Comparison of ENCODE assay signal across 24 cellular contexts in the genomic region with DNA sequence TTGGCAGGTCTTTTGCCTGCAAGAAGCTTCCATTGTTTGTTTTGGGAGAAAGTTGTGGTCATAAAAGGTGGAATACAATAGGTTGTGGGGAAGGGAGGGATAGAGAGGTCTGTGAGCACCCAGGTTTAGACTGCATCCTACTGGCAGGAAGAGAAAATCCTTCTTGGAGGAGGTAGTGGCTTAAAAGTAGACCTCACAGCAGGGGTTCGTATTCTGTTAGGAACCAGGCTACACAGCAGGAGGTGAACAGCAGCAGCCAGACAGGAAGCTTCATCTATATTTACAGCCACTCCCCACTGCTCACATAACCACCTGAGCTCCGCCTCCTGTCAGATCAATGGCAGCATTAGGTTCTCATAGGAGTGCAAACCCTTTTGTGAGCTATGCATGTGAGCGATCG.
A peak's percentile ranks its signal among the peaks of the same experiment; 100 is the strongest.
DNase-seq lines count a peak whose midpoint lies in the region; ATAC-seq and TF ChIP-seq lines count a peak whose summit lies in the region.
"Had no signal": no experiment of that assay in that cellular context is flagged by ENCODE, and none has a peak within 500 bp of the region (broad histone marks: within the 10 kb centered on the region; RNA-seq: fewer than 3 reads in every experiment).

No MANE protein-coding gene starts in this region.

- H3K4me3 ChIP-seq in A673 (ENCODE audit: low read depth, low read length, poor library complexity, severe bottlenecking) = no peak overlapping the region
- H3K4me3 ChIP-seq in GM23338 = no peak overlapping the region
- no peak overlapping the region for H3K4me3 ChIP-seq in foreskin fibroblast (ENCODE audit: low read depth in 1 of 2, low read length in 2 of 2)
- H3K4me3 ChIP-seq: MG63, thyroid gland had no signal

- H3K27me3 ChIP-seq in A673 (replicated peaks; ENCODE audit: insufficient read depth, low read depth, low read length, poor library complexity) (no peaks in the 10 kb centered on the region), GM23338 (ENCODE audit: insufficient read depth) (peaks cover 3% of the 10 kb centered on the region; the same call in 1 of the 2 replicates)
- H3K27me3 ChIP-seq: MG63, thyroid gland had no signal

- no peaks in the 10 kb centered on the region for H3K9me3 Mint-ChIP-seq in GM23338
- H3K9me3 Mint-ChIP-seq: activated CD4-positive, alpha-beta T cell treated with anti-CD3 and anti-CD28 coated beads, Interleukin-2, amount 10 ng/mL, durations not matched to agents 7 days and 5 days; activated T-helper 17 cell treated with anti-CD3 and anti-CD28 coated beads, Interleukin-2, amount 50 U/mL, for 72 hours; CD8-positive, alpha-beta T cell; mesothelial cell of epicardium; nephron had no signal

- no peaks in the 10 kb centered on the region for H3K79me2 ChIP-seq in GM23338 (replicated peaks; ENCODE audit: insufficient read depth)
- H3K79me2 ChIP-seq: parathyroid adenoma had no signal

- H3K27ac Mint-ChIP-seq in GM23338 = no peak overlapping the region
- H3K27ac Mint-ChIP-seq: activated CD4-positive, alpha-beta T cell treated with anti-CD3 and anti-CD28 coated beads, Interleukin-2, amount 10 ng/mL, durations not matched to agents 7 days and 5 days; activated naive CD8-positive, alpha-beta T cell; activated T-helper 17 cell treated with anti-CD3 and anti-CD28 coated beads, Interleukin-2, amount 50 U/mL, for 72 hours; CD8-positive, alpha-beta T cell; HFFc6; mesothelial cell of epicardium; nephron had no signal

- no TSS peak for BruUV-seq in A673 (replicated peaks; lab: Mats Ljungman, UMichigan)

- no peaks in the 10 kb centered on the region for H3K27me3 Mint-ChIP-seq in GM23338 (ENCODE audit: insufficient read depth, low read depth, poor library complexity)

- TF ChIP-seq CTCF in A673 (conservative IDR thresholded peaks at IDR 0.05; ENCODE audit: low read depth, low read length) (peak; percentile 29; the same call in 1 of the 2 replicates), GM23338 (conservative IDR thresholded peaks at IDR 0.05; ENCODE audit: low read depth in 2 of 2) (peak in 1 of 2 experiments; percentile 16; a peak in 1 of 4 replicates), foreskin fibroblast (IDR thresholded peaks at IDR 0.05; ENCODE audit: low read depth, low read length) (no peak)

- intact Hi-C loops in A673 (cut with micrococcal nuclease; ENCODE audit: unreplicated experiment) = no loop called here
- intact Hi-C loops in left ventricle myocardium superior (cut with micrococcal nuclease) = no loop called here

- no peaks in the 10 kb centered on the region for H3K36me3 ChIP-seq in A673 (ENCODE audit: insufficient read depth, low read length, poor library complexity, severe bottlenecking)
- H3K36me3 ChIP-seq in GM23338 (ENCODE audit: insufficient read depth) = no peaks in the 10 kb centered on the region
- H3K36me3 ChIP-seq: MG63, thyroid gland had no signal

- POLR2A ChIA-PET in A673 (lab: Charles Lee; ENCODE audit: low non-redundant PET) = no interaction called here

- no peaks in the 10 kb centered on the region for H3K36me3 Mint-ChIP-seq in GM23338 (ENCODE audit: low read depth)
- H3K36me3 Mint-ChIP-seq: activated naive CD8-positive, alpha-beta T cell; CD8-positive, alpha-beta T cell; mesothelial cell of epicardium had no signal

- no peaks in the 10 kb centered on the region for H3F3A ChIP-seq in GM23338 (replicated peaks; ENCODE audit: low read depth)

- CTCF ChIA-PET in A673 (lab: Charles Lee) = no interaction called here

- H3K4me2 ChIP-seq in GM23338 = no peak overlapping the region

- H3K27ac ChIP-seq in A673 (ENCODE audit: low read depth, low read length, poor library complexity, severe bottlenecking) (no peak overlapping the region), GM23338 (ENCODE audit: low read depth) (no peak overlapping the region)
- H3K27ac ChIP-seq: parathyroid adenoma, thyroid gland had no signal

- ATAC-seq in GM23338 = peak; percentile 61
- peak; percentile 29 for ATAC-seq in left ventricle myocardium superior
- ATAC-seq in GM18868 (IDR thresholded peaks at IDR 0.05; ENCODE audit: unreplicated experiment) = no peak
- ATAC-seq: activated T-helper 17 cell treated with anti-CD3 and anti-CD28 coated beads, Interleukin-2, amount 50 U/mL, for 72 hours; CD8-positive, alpha-beta T cell; stimulated activated naive CD8-positive, alpha-beta T cell treated with anti-CD3 and anti-CD28 coated beads, Interleukin-15, Interleukin-2, amounts not matched to agents 100 U/mL and 50 U/mL, for 24 hours had no signal

- peaks cover 9% of the 10 kb centered on the region; the same call in 2 of the 3 replicates for H3K4me1 Mint-ChIP-seq in GM23338
- H3K4me1 Mint-ChIP-seq: activated T-helper 17 cell treated with anti-CD3 and anti-CD28 coated beads, Interleukin-2, amount 50 U/mL, for 72 hours had no signal

- H3K9me2 ChIP-seq in GM23338 (ENCODE audit: insufficient read depth) = no peaks in the 10 kb centered on the region

- no peaks in the 10 kb centered on the region for H3K9me3 ChIP-seq in A673 (ENCODE audit: low read depth, low read length, poor library complexity, severe bottlenecking)
- H3K9me3 ChIP-seq: MG63, thyroid gland had no signal

- H4K20me1 ChIP-seq in GM23338 (replicated peaks; ENCODE audit: insufficient read depth) = no peaks in the 10 kb centered on the region

- DNase-seq in A673 (ENCODE audit: low spot score) (peak; percentile 74), GM23338 (ENCODE audit: low spot score) (peak; percentile 62), NCI-H82 (lab: John Stamatoyannopoulos, UW) (peak; percentile 70), left ventricle myocardium superior (no peak), GM03348 (ENCODE audit: low spot score) (no peak), foreskin fibroblast (no peak)
- DNase-seq: activated CD4-positive, alpha-beta T cell treated with anti-CD3 and anti-CD28 coated beads, Interleukin-2, amount 10 ng/mL, durations not matched to agents 7 days and 5 days; CD8-positive, alpha-beta T cell; DMS79; effector memory CD4-positive, alpha-beta T cell; HFFc6; left cardiac atrium; MG63; NCI-H1436 treated with DMSO at 0.1 percent for 48 hours; NCI-H226; stimulated activated CD4-positive, alpha-beta T cell treated with anti-CD3 and anti-CD28 coated beads, Interleukin-2, amount 100 ng/mL, for 48 hours; stimulated activated naive CD8-positive, alpha-beta T cell treated with anti-CD3 and anti-CD28 coated beads, Interleukin-15, Interleukin-2, amounts not matched to agents 100 U/mL and 50 U/mL, for 24 hours; thyroid gland had no signal

- no peak overlapping the region for H2AFZ ChIP-seq in GM23338
- H2AFZ ChIP-seq: parathyroid adenoma had no signal

- no peak overlapping the region for H3K4me3 Mint-ChIP-seq in GM23338
- H3K4me3 Mint-ChIP-seq: activated CD4-positive, alpha-beta T cell treated with anti-CD3 and anti-CD28 coated beads, Interleukin-2, amount 10 ng/mL, durations not matched to agents 7 days and 5 days; activated naive CD8-positive, alpha-beta T cell; activated T-helper 17 cell treated with anti-CD3 and anti-CD28 coated beads, Interleukin-2, amount 50 U/mL, for 72 hours; CD8-positive, alpha-beta T cell; HFFc6; mesothelial cell of epicardium; nephron had no signal

- H3K4me1 ChIP-seq in A673 (ENCODE audit: insufficient read depth, low read length, poor library complexity, severe bottlenecking) = peaks cover 7% of the 10 kb centered on the region
- H3K4me1 ChIP-seq in GM23338 (ENCODE audit: insufficient read depth) = peaks cover 7% of the 10 kb centered on the region; the same call in 1 of the 2 replicates
- H3K4me1 ChIP-seq: parathyroid adenoma, thyroid gland had no signal

Comparison
In these comparisons a context has a peak if more than half of its experiments do, and no peak if none do; other contexts are left out.
1. DNase-seq: peak in A673 (single experiment), GM23338 (single experiment) and NCI-H82 (single experiment); none in left ventricle myocardium superior (single experiment), GM03348 (single experiment) and foreskin fibroblast (0 of 2).